10 cellular contexts compared by ENCODE assay signal in genomic region chr5:119332978-119333401, GRCh38. TPM values are rescaled to one million over a fixed set of nuclear protein-coding genes. Genes with fewer than 3 reads are reported as not detected.
A peak's percentile ranks its signal among the peaks of the same experiment; 100 is the strongest.
DNase-seq lines count a peak whose midpoint lies in the region; ATAC-seq and TF ChIP-seq lines count a peak whose summit lies in the region.
"Had no signal": no experiment of that assay in that cellular context is flagged by ENCODE, and none has a peak within 500 bp of the region (broad histone marks: within the 10 kb centered on the region; RNA-seq: fewer than 3 reads in every experiment).

No MANE protein-coding gene starts in this region.

- peaks cover 0 to 54% (median 0%) of the 10 kb centered on the region in 5 donors for H3K36me3 Mint-ChIP-seq in naive thymus-derived CD4-positive, alpha-beta T cell

- CTCF ChIA-PET in naive thymus-derived CD4-positive, alpha-beta T cell (lab: Charles Lee) = interaction anchor here (0.6 to 7.6 kb wide), 4 partner anchors 9 to 345 kb away, joined by 3 to 47 read pairs (median 4); partner anchors contain the start of gene DTWD2

- H3K79me2 ChIP-seq in MM.1S (ENCODE audit: low read length) = peaks cover 91% of the 10 kb centered on the region

- H3K9me2 ChIP-seq in MM.1S (replicated peaks; ENCODE audit: insufficient read depth, low read length) = no peaks in the 10 kb centered on the region

- H3K9me3 Mint-ChIP-seq in naive thymus-derived CD4-positive, alpha-beta T cell = peaks cover 0 to 3% (median 0%) of the 10 kb centered on the region in 11 donors

- no peaks in the 10 kb centered on the region for H3K9me3 ChIP-seq in MM.1S (replicated peaks; ENCODE audit: insufficient read depth, low read length)
- no peaks in the 10 kb centered on the region for H3K9me3 ChIP-seq in naive thymus-derived CD4-positive, alpha-beta T cell (ENCODE audit: control insufficient read depth in 2 of 3, low read length in 3 of 3)

- peak overlapping the region; percentile 95 for H3K27ac ChIP-seq in MM.1S (ENCODE audit: low read length)
- H3K27ac ChIP-seq in naive thymus-derived CD4-positive, alpha-beta T cell (ENCODE audit: low read depth, low read length) = peak overlapping the region; percentile 78
- H3K27ac ChIP-seq: WERI-Rb-1 had no signal

- no peaks in the 10 kb centered on the region for H3K36me3 ChIP-seq in MM.1S (replicated peaks; ENCODE audit: insufficient read depth, low read length)
- no peaks in the 10 kb centered on the region for H3K36me3 ChIP-seq in naive thymus-derived CD4-positive, alpha-beta T cell (ENCODE audit: control insufficient read depth in 2 of 3, insufficient read depth in 3 of 3, low read length in 3 of 3)
- H3K36me3 ChIP-seq: WERI-Rb-1 had no signal

- H4K20me1 ChIP-seq in MM.1S (ENCODE audit: insufficient read depth, low read length) = no peaks in the 10 kb centered on the region

- peaks cover 65% of the 10 kb centered on the region for H3K4me1 ChIP-seq in MM.1S (ENCODE audit: low read length)
- peaks cover 72 to 94% of the 10 kb centered on the region in 2 donors for H3K4me1 ChIP-seq in naive thymus-derived CD4-positive, alpha-beta T cell (ENCODE audit: control insufficient read depth in 2 of 2, insufficient read depth in 2 of 2, low read length in 2 of 2)

- H3F3A ChIP-seq in MM.1S (ENCODE audit: insufficient read depth, low read length) = peaks cover 68% of the 10 kb centered on the region

- H3K4me3 Mint-ChIP-seq in naive thymus-derived CD4-positive, alpha-beta T cell = peak overlapping the region; percentile 82 to 99 (median 90)

- DNase-seq in MM.1S (peak; percentile 53), posterior vena cava (ENCODE audit: low spot score) (no peak), DMS153 (lab: John Stamatoyannopoulos, UW) (no peak), SW480 (ENCODE audit: low spot score) (no peak)
- peak in 2 of 9 donors; percentile 37 to 41 for DNase-seq in naive thymus-derived CD4-positive, alpha-beta T cell
- DNase-seq in central memory CD4-positive, alpha-beta T cell = no peak
- DNase-seq: NCI-H1417 treated with DMSO at 0.1 percent for 48 hours, WERI-Rb-1 had no signal

- peak overlapping the region; percentile 83 for H3K4me3 ChIP-seq in MM.1S (ENCODE audit: low read length)
- peak overlapping the region; percentile 46 for H3K4me3 ChIP-seq in naive thymus-derived CD4-positive, alpha-beta T cell (ENCODE audit: low read length)

- peak overlapping the region; percentile 76 for H3K9ac ChIP-seq in MM.1S (ENCODE audit: low read length)

- no peak for TF ChIP-seq CTCF in MM.1S (IDR thresholded peaks at IDR 0.05; ENCODE audit: low read length)

- H2AFZ ChIP-seq in MM.1S (ENCODE audit: low read length) = no peak overlapping the region

- H3K27me3 ChIP-seq in MM.1S (replicated peaks; ENCODE audit: insufficient read depth, low read length) = no peaks in the 10 kb centered on the region
- H3K27me3 ChIP-seq in naive thymus-derived CD4-positive, alpha-beta T cell (ENCODE audit: control insufficient read depth in 2 of 2, insufficient read depth in 2 of 2, low read length in 2 of 2) = no peaks in the 10 kb centered on the region

- H3K27ac Mint-ChIP-seq in naive thymus-derived CD4-positive, alpha-beta T cell = peak overlapping the region; percentile 84 to 99 (median 95)

- peak overlapping the region; percentile 94 for H3K4me2 ChIP-seq in MM.1S (ENCODE audit: low read depth, low read length)

- POLR2A ChIA-PET in naive thymus-derived CD4-positive, alpha-beta T cell (lab: Charles Lee) = interaction anchor here (1.0 to 5.9 kb wide), 7 partner anchors 10 to 65 kb away, joined by 3 to 58 read pairs (median 7); no protein-coding TSS in a partner anchor

- intact Hi-C loops in naive thymus-derived CD4-positive, alpha-beta T cell (cut with micrococcal nuclease) = loop anchor here (1.0 to 5.0 kb wide), 10 partner anchors 8 to 346 kb away; partner anchors contain the start of gene DTWD2 (in 1 of the 2)
- intact Hi-C loops in posterior vena cava (cut with DNase I) = no loop called here

- H3K27me3 Mint-ChIP-seq in naive thymus-derived CD4-positive, alpha-beta T cell = no peaks in the 10 kb centered on the region

- H3K4me1 Mint-ChIP-seq in naive thymus-derived CD4-positive, alpha-beta T cell = peaks cover 77 to 97% (median 89%) of the 10 kb centered on the region in 7 donors

- ATAC-seq in GM18520 (IDR thresholded peaks at IDR 0.05; ENCODE audit: unreplicated experiment) (peak; percentile 15), GM21723 (IDR thresholded peaks at IDR 0.05; ENCODE audit: unreplicated experiment) (peak; percentile 40)
- ATAC-seq in naive thymus-derived CD4-positive, alpha-beta T cell = no peak

RNA-seq across cellular contexts. Expression of gene TNFAIP8, which starts 22.8 kb away (rescaled TPM):
- total RNA-seq in naive thymus-derived CD4-positive, alpha-beta T cell = 100 to 1,000 TPM; 102 to 162 (median 130) TPM
- 100 to 1,000 TPM; 261 to 285 TPM for polyA plus RNA-seq in naive thymus-derived CD4-positive, alpha-beta T cell
- total RNA-seq in posterior vena cava = 10 to 100 TPM; 10.8 to 12.4 TPM

Comparison
In these comparisons a context has a peak if more than half of its experiments do, and no peak if none do; other contexts are left out.
1. RNA of gene TNFAIP8, which starts 22.8 kb away (total RNA-seq): 102 to 162 TPM in naive thymus-derived CD4-positive, alpha-beta T cell; 10.8 to 12.4 TPM in posterior vena cava; every median in the first group is over 4 times any median in the second.
2. intact Hi-C loops: an anchor here in naive thymus-derived CD4-positive, alpha-beta T cell (1.0 to 5.0 kb wide); none called in posterior vena cava.